32 cellular contexts compared by ENCODE assay signal in genomic region chr2:208208335-208209085, GRCh38. TPM values are rescaled to one million over a fixed set of nuclear protein-coding genes. Genes with fewer than 3 reads are reported as not detected.
"Had no signal": no experiment of that assay in that cellular context is flagged by ENCODE, and none has a peak within 500 bp of the region (broad histone marks: within the 10 kb centered on the region; RNA-seq: fewer than 3 reads in every experiment).

No MANE protein-coding gene starts in this region.

- H3K36me3 ChIP-seq: adrenal gland, ascending aorta, Peyer's patch, SJSA1 had no signal

- H3K27me3 ChIP-seq: adrenal gland, ascending aorta, Peyer's patch had no signal

- H3K4me1 ChIP-seq: adrenal gland, ascending aorta, Peyer's patch, SJSA1 had no signal

- H3K4me3 ChIP-seq: adrenal gland, ascending aorta, Peyer's patch, SJSA1 had no signal

- H3K9me3 ChIP-seq: adrenal gland, ascending aorta, Peyer's patch, SK-N-SH had no signal

- H3K4me2 ChIP-seq: SK-N-SH had no signal

- ATAC-seq: activated CD4-positive, alpha-beta T cell treated with anti-CD3 and anti-CD28 coated beads for 36 hours; activated CD4-positive, CD25-positive, alpha-beta regulatory T cell treated with anti-CD3 and anti-CD28 coated beads, Interleukin-2, amount 50 U/mL, for 24 hours; activated CD8-positive, alpha-beta T cell treated with anti-CD3 and anti-CD28 coated beads, Interleukin-2, amount 10 ng/mL, durations not matched to agents 7 days and 5 days; PC-3; WTC11 had no signal

- DNase-seq: activated CD4-positive, alpha-beta T cell treated with anti-CD3 and anti-CD28 coated beads for 36 hours; activated CD4-positive, alpha-beta T cell treated with anti-CD3 and anti-CD28 coated beads, Interleukin-2, amount 10 ng/mL, durations not matched to agents 7 days and 5 days; activated CD4-positive, alpha-beta T cell treated with anti-CD3 and anti-CD28 coated beads, Interleukin-2, amount 50 U/mL, for 48 hours; activated CD8-positive, alpha-beta T cell treated with anti-CD3 and anti-CD28 coated beads, Interleukin-2, amount 10 ng/mL, durations not matched to agents 7 days and 5 days; activated gamma-delta T cell; activated naive CD4-positive, alpha-beta T cell treated with Interleukin-2 at 50 U/mL for 16 hours; activated naive CD8-positive, alpha-beta T cell treated with anti-CD3 and anti-CD28 coated beads, Interleukin-2, amount 10 ng/mL, durations not matched to agents 7 days and 5 days; activated T-cell treated with anti-CD3 and anti-CD28 coated beads, Interleukin-2, amount 50 U/mL, for 24 hours; adrenal gland; cerebellar nuclear complex; Karpas-422; NCI-H1105; NCI-H1417 treated with DMSO at 0.1 percent for 48 hours; NCI-H1694; NCI-H1930; NCI-H2081 treated with DMSO at 0.1 percent for 48 hours; NCI-H345; NCI-H524 treated with DMSO at 0.1 percent for 48 hours; NK-92 treated with Interleukin-12 subunit alpha and Interleukin-12 subunit beta, amount 100 ng/mL, for 24 hours; PC-3; Peyer's patch; RPMI8226; SHP77 treated with DMSO at 0.1 percent for 48 hours; SK-N-SH had no signal

- H3K27ac ChIP-seq: adrenal gland, ascending aorta, Peyer's patch, SJSA1 had no signal

- H3K9ac ChIP-seq: SK-N-SH had no signal

RNA-seq across cellular contexts. Expression of gene C2orf80, which starts 18.7 kb away (rescaled TPM):
- total RNA-seq: activated CD4-positive, alpha-beta T cell treated with anti-CD3 and anti-CD28 coated beads for 36 hours; activated CD4-positive, alpha-beta T cell treated with anti-CD3 and anti-CD28 coated beads, Interleukin-2, amount 10 ng/mL, durations not matched to agents 7 days and 5 days; activated CD8-positive, alpha-beta T cell treated with anti-CD3 and anti-CD28 coated beads, Interleukin-2, amount 10 ng/mL, durations not matched to agents 7 days and 5 days; activated naive CD8-positive, alpha-beta T cell treated with anti-CD3 and anti-CD28 coated beads, Interleukin-2, amount 10 ng/mL, durations not matched to agents 7 days and 5 days; activated T-helper 2 cell treated with anti-CD3 and anti-CD28 coated beads, Interferon-gamma antibody, Interleukin-2, Interleukin-4, amounts not matched to agents 10 μg/mL and 5 μg/mL and 100 μg/mL, durations not matched to agents 14 hours and 24 hours and 36 hours; adrenal gland; ascending aorta; cardiac septum; MCF 10A; NCI-H460; PC-3; Peyer's patch; SJSA1 had no signal
- polyA plus RNA-seq: adrenal gland, SK-N-SH had no signal

RNA-seq across cellular contexts. Expression of gene CRYGA, which starts 45.1 kb away (rescaled TPM):
- total RNA-seq: activated CD4-positive, alpha-beta T cell treated with anti-CD3 and anti-CD28 coated beads for 36 hours; activated CD4-positive, alpha-beta T cell treated with anti-CD3 and anti-CD28 coated beads, Interleukin-2, amount 10 ng/mL, durations not matched to agents 7 days and 5 days; activated CD8-positive, alpha-beta T cell treated with anti-CD3 and anti-CD28 coated beads, Interleukin-2, amount 10 ng/mL, durations not matched to agents 7 days and 5 days; activated naive CD8-positive, alpha-beta T cell treated with anti-CD3 and anti-CD28 coated beads, Interleukin-2, amount 10 ng/mL, durations not matched to agents 7 days and 5 days; activated T-helper 2 cell treated with anti-CD3 and anti-CD28 coated beads, Interferon-gamma antibody, Interleukin-2, Interleukin-4, amounts not matched to agents 10 μg/mL and 5 μg/mL and 100 μg/mL, durations not matched to agents 14 hours and 24 hours and 36 hours; adrenal gland; ascending aorta; cardiac septum; MCF 10A; NCI-H460; PC-3; Peyer's patch; SJSA1; WTC11 had no signal
- polyA plus RNA-seq: adrenal gland, SK-N-SH had no signal
